Comparison of ENCODE assay signal across 8 cellular contexts in the genomic region with DNA sequence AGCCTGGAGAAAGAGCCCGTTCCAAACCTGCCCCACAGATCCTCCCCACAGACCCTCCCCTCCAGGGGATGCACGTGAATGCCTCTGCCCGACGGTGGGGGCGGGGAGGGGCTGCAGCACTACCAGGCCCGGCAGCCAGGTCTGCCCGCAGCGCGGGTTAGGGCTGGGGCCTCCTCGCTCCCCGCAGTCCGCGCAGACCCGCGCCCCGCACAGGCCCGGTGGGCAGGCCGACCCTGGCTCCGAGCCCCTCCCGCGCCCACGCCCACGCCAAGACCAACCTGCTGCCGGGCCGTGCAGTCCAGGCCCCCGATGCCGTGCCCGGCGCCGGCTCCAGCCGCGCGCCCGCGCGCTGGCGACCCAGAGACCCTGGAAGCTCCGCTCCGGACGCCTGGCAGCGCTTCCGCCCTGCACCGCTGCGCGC. TPM values are rescaled to one million over a fixed set of nuclear protein-coding genes. Genes with fewer than 3 reads are reported as not detected.
DNase-seq lines count a peak whose midpoint lies in the region; ATAC-seq and TF ChIP-seq lines count a peak whose summit lies in the region.

A gene with protein sequence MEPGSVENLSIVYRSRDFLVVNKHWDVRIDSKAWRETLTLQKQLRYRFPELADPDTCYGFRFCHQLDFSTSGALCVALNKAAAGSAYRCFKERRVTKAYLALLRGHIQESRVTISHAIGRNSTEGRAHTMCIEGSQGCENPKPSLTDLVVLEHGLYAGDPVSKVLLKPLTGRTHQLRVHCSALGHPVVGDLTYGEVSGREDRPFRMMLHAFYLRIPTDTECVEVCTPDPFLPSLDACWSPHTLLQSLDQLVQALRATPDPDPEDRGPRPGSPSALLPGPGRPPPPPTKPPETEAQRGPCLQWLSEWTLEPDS (minus strand): TSS at position 404 of the 421 bp plus-strand sequence. CDS start 644 bp downstream, outside the sequence.

- TF ChIP-seq CTCF in spleen (IDR thresholded peaks at IDR 0.05 in 8 of 11, conservative IDR thresholded peaks at IDR 0.05 in 3 of 11), result peak in 4 of 11 experiments; percentile 7 to 19 (median 14)

- 0 to 2% (median 1%) methylated on average over 10 to 45 of the region's 45 CpGs for WGBS in spleen, 5 donors

- H3K9me3 Mint-ChIP-seq in activated CD8-positive, alpha-beta T cell treated with anti-CD3 and anti-CD28 coated beads, Interleukin-2, amount 10 ng/mL, durations not matched to agents 7 days and 5 days (ENCODE audit: insufficient read depth), result no peaks in the 10 kb centered on the region

- no peaks in the 10 kb centered on the region for H3K27me3 Mint-ChIP-seq in activated CD8-positive, alpha-beta T cell treated with anti-CD3 and anti-CD28 coated beads, Interleukin-2, amount 10 ng/mL, durations not matched to agents 7 days and 5 days (ENCODE audit: low read depth)

- peak within 1 kb of the TSS; percentile 85 for H3K4me3 ChIP-seq in iPS-15b (ENCODE audit: low read depth, low read length)
- peak within 1 kb of the TSS; percentile 92 to 99 (median 97) for H3K4me3 ChIP-seq in spleen

- H3K27ac Mint-ChIP-seq in activated CD8-positive, alpha-beta T cell treated with anti-CD3 and anti-CD28 coated beads, Interleukin-2, amount 10 ng/mL, durations not matched to agents 7 days and 5 days, result peak within 1 kb of the TSS; percentile 85

- intact Hi-C loops in spleen (cut with DNase I; ENCODE audit: low total_unique reads) (loop anchor here (5.0 kb wide), 1 partner anchor 76 kb away; no protein-coding TSS in a partner anchor), posterior vena cava (cut with DNase I) (loop anchor here (5.0 kb wide), 1 partner anchor 76 kb away; no protein-coding TSS in a partner anchor)

- H3K27ac ChIP-seq in spleen, result peak within 1 kb of the TSS; percentile 53 to 90 (median 78)

- H3K4me3 Mint-ChIP-seq in activated CD8-positive, alpha-beta T cell treated with anti-CD3 and anti-CD28 coated beads, Interleukin-2, amount 10 ng/mL, durations not matched to agents 7 days and 5 days, result peak within 1 kb of the TSS; percentile 90

- DNase-seq in activated CD8-positive, alpha-beta T cell treated with anti-CD3 and anti-CD28 coated beads, Interleukin-2, amount 10 ng/mL, durations not matched to agents 7 days and 5 days, result no peak
- no peak for DNase-seq in spleen
- DNase-seq in NK-92 treated with Interleukin-12 subunit alpha and Interleukin-12 subunit beta, amount 100 ng/mL, for 24 hours (lab: John Stamatoyannopoulos, UW), result no peak
- no peak for DNase-seq in GM03348 (ENCODE audit: low spot score)
- no peak for DNase-seq in posterior vena cava (ENCODE audit: low spot score)

- POLR2A ChIA-PET in activated CD8-positive, alpha-beta T cell treated with anti-CD3 and anti-CD28 coated beads, Interleukin-2, amount 10 ng/mL, durations not matched to agents 7 days and 5 days (lab: Charles Lee), result no interaction called here

- CTCF ChIA-PET in activated CD8-positive, alpha-beta T cell treated with anti-CD3 and anti-CD28 coated beads, Interleukin-2, amount 10 ng/mL, durations not matched to agents 7 days and 5 days (lab: Charles Lee), result interaction anchor here (0.7 to 7.0 kb wide), 3 partner anchors 60 to 77 kb away, joined by 3 to 51 read pairs (median 3); no protein-coding TSS in a partner anchor

- ATAC-seq in GM18909 (IDR thresholded peaks at IDR 0.05; ENCODE audit: poor library complexity, unreplicated experiment) (peak; percentile 23), HG03095 (IDR thresholded peaks at IDR 0.05; ENCODE audit: unreplicated experiment) (peak; percentile 12)
- ATAC-seq in activated CD8-positive, alpha-beta T cell treated with anti-CD3 and anti-CD28 coated beads, Interleukin-2, amount 10 ng/mL, durations not matched to agents 7 days and 5 days, result no peak

- H3K36me3 Mint-ChIP-seq in activated CD8-positive, alpha-beta T cell treated with anti-CD3 and anti-CD28 coated beads, Interleukin-2, amount 10 ng/mL, durations not matched to agents 7 days and 5 days (ENCODE audit: low read depth), result peaks cover 17% of the 10 kb centered on the region

- peak within 1 kb of the TSS; percentile 76 for H3K9ac ChIP-seq in iPS-15b (ENCODE audit: low read depth, low read length)

- H3K27me3 ChIP-seq in iPS-15b (ENCODE audit: control insufficient read depth, insufficient read depth, low read length) (no peaks in the 10 kb centered on the region), spleen (replicated peaks in 1 of 7) (peaks cover 0 to 9% (median 3%) of the 10 kb centered on the region in 7 donors)

- H3K9me3 ChIP-seq in iPS-15b (ENCODE audit: control insufficient read depth, insufficient read depth, low read length) (no peaks in the 10 kb centered on the region), spleen (no peaks in the 10 kb centered on the region)

- peaks cover 45% of the 10 kb centered on the region for H3K36me3 ChIP-seq in iPS-15b (ENCODE audit: control insufficient read depth, insufficient read depth, low read length)
- peaks cover 0 to 57% (median 15%) of the 10 kb centered on the region in 6 donors for H3K36me3 ChIP-seq in spleen

- peak in 1 of 3 donors; percentile 36 for TF ChIP-seq POLR2A in spleen (IDR thresholded peaks at IDR 0.05)

- peaks cover 23% of the 10 kb centered on the region for H3K4me1 Mint-ChIP-seq in activated CD8-positive, alpha-beta T cell treated with anti-CD3 and anti-CD28 coated beads, Interleukin-2, amount 10 ng/mL, durations not matched to agents 7 days and 5 days (ENCODE audit: low read depth)

- no peaks in the 10 kb centered on the region for H3K4me1 ChIP-seq in iPS-15b (ENCODE audit: control insufficient read depth, insufficient read depth, low read length)
- peaks cover 17 to 45% (median 33%) of the 10 kb centered on the region in 6 donors for H3K4me1 ChIP-seq in spleen

RNA-seq across cellular contexts. Expression of the gene that starts here (rescaled TPM):
- total RNA-seq in activated CD8-positive, alpha-beta T cell treated with anti-CD3 and anti-CD28 coated beads, Interleukin-2, amount 10 ng/mL, durations not matched to agents 7 days and 5 days, result 10 to 100 TPM; 25.9 to 30.1 TPM
- total RNA-seq in spleen, result 10 to 100 TPM; 18.8 to 28.7 (median 22.0) TPM
- polyA plus RNA-seq in spleen, result 10 to 100 TPM; 17.9 to 34.2 (median 19.9) TPM
- total RNA-seq in posterior vena cava, result 10 to 100 TPM in 1 of 2 donors, 1 to 10 TPM in 1; 8.8 to 11.4 TPM
